9 cellular contexts compared by ENCODE assay signal in genomic region chr7:66877577-66878300, GRCh38. TPM values are rescaled to one million over a fixed set of nuclear protein-coding genes. Genes with fewer than 3 reads are reported as not detected.
DNase-seq lines count a peak whose midpoint lies in the region; ATAC-seq lines count a peak whose summit lies in the region.
"Had no signal": no experiment of that assay in that cellular context is flagged by ENCODE, and none has a peak within 500 bp of the region (broad histone marks: within the 10 kb centered on the region; RNA-seq: fewer than 3 reads in every experiment).

No MANE protein-coding gene starts in this region.

- H3K27ac Mint-ChIP-seq in activated naive CD4-positive, alpha-beta T cell treated with anti-CD3 and anti-CD28 coated beads, Interleukin-2, amount 10 ng/mL, durations not matched to agents 7 days and 5 days: peak overlapping the region; percentile 42
- H3K27ac Mint-ChIP-seq in activated naive CD4-positive, alpha-beta T cell treated with anti-CD3 and anti-CD28 coated beads for 36 hours: no peak overlapping the region
- peak overlapping the region; percentile 81 for H3K27ac Mint-ChIP-seq in stimulated activated memory B cell treated with anti-CD40 and anti-IgM and Interleukin-4, amounts not matched to agents 10 μg/mL and 1 μg/mL and 100 μg/mL, for 72 hours
- no peak overlapping the region for H3K27ac Mint-ChIP-seq in T-helper 17 cell

- no peak for DNase-seq in activated naive CD4-positive, alpha-beta T cell treated with anti-CD3 and anti-CD28 coated beads, Interleukin-2, amount 10 ng/mL, durations not matched to agents 7 days and 5 days
- DNase-seq in activated naive CD4-positive, alpha-beta T cell treated with anti-CD3 and anti-CD28 coated beads for 36 hours: no peak
- DNase-seq in NOMO-1 treated with dmso at 0.1 percent for 144 hours (lab: John Stamatoyannopoulos, UW; ENCODE audit: unreplicated experiment): peak; percentile 56
- no peak for DNase-seq in T-helper 17 cell
- DNase-seq in NCI-H1417 (lab: John Stamatoyannopoulos, UW): no peak
- no peak for DNase-seq in activated gamma-delta T cell (lab: John Stamatoyannopoulos, UW)

- CTCF ChIA-PET in activated naive CD4-positive, alpha-beta T cell treated with anti-CD3 and anti-CD28 coated beads, Interleukin-2, amount 10 ng/mL, durations not matched to agents 7 days and 5 days (lab: Charles Lee): no interaction called here
- CTCF ChIA-PET in activated naive CD4-positive, alpha-beta T cell treated with anti-CD3 and anti-CD28 coated beads for 36 hours (lab: Charles Lee): no interaction called here

- no peaks in the 10 kb centered on the region for H3K9me3 Mint-ChIP-seq in activated naive CD4-positive, alpha-beta T cell treated with anti-CD3 and anti-CD28 coated beads, Interleukin-2, amount 10 ng/mL, durations not matched to agents 7 days and 5 days
- no peaks in the 10 kb centered on the region for H3K9me3 Mint-ChIP-seq in activated naive CD4-positive, alpha-beta T cell treated with anti-CD3 and anti-CD28 coated beads for 36 hours
- H3K9me3 Mint-ChIP-seq in stimulated activated memory B cell treated with anti-CD40 and anti-IgM and Interleukin-4, amounts not matched to agents 10 μg/mL and 1 μg/mL and 100 μg/mL, for 72 hours: no peaks in the 10 kb centered on the region

- H3K27me3 Mint-ChIP-seq in activated naive CD4-positive, alpha-beta T cell treated with anti-CD3 and anti-CD28 coated beads, Interleukin-2, amount 10 ng/mL, durations not matched to agents 7 days and 5 days: no peaks in the 10 kb centered on the region
- no peaks in the 10 kb centered on the region for H3K27me3 Mint-ChIP-seq in activated naive CD4-positive, alpha-beta T cell treated with anti-CD3 and anti-CD28 coated beads for 36 hours (ENCODE audit: low read depth)
- H3K27me3 Mint-ChIP-seq in stimulated activated memory B cell treated with anti-CD40 and anti-IgM and Interleukin-4, amounts not matched to agents 10 μg/mL and 1 μg/mL and 100 μg/mL, for 72 hours: no peaks in the 10 kb centered on the region
- no peaks in the 10 kb centered on the region for H3K27me3 Mint-ChIP-seq in T-helper 17 cell

- no peaks in the 10 kb centered on the region for H3K9me3 ChIP-seq in T-helper 17 cell (ENCODE audit: control insufficient read depth, low read length, poor library complexity, severe bottlenecking)
- H3K9me3 ChIP-seq: suprapubic skin had no signal

- ATAC-seq in HG02870 (IDR thresholded peaks at IDR 0.05; ENCODE audit: unreplicated experiment) (peak; percentile 99), T-helper 17 cell (no peak)
- peak; percentile 87 for ATAC-seq in stimulated activated memory B cell treated with anti-CD40 and anti-IgM and Interleukin-4, amounts not matched to agents 10 μg/mL and 1 μg/mL and 100 μg/mL, for 72 hours

- intact Hi-C loops in activated naive CD4-positive, alpha-beta T cell treated with anti-CD3 and anti-CD28 coated beads for 36 hours (cut with micrococcal nuclease): no loop called here

- H3K4me3 Mint-ChIP-seq in activated naive CD4-positive, alpha-beta T cell treated with anti-CD3 and anti-CD28 coated beads, Interleukin-2, amount 10 ng/mL, durations not matched to agents 7 days and 5 days: no peak overlapping the region
- H3K4me3 Mint-ChIP-seq in activated naive CD4-positive, alpha-beta T cell treated with anti-CD3 and anti-CD28 coated beads for 36 hours: no peak overlapping the region
- H3K4me3 Mint-ChIP-seq in stimulated activated memory B cell treated with anti-CD40 and anti-IgM and Interleukin-4, amounts not matched to agents 10 μg/mL and 1 μg/mL and 100 μg/mL, for 72 hours: peak overlapping the region; percentile 24
- no peak overlapping the region for H3K4me3 Mint-ChIP-seq in T-helper 17 cell

- H3K4me1 Mint-ChIP-seq in activated naive CD4-positive, alpha-beta T cell treated with anti-CD3 and anti-CD28 coated beads, Interleukin-2, amount 10 ng/mL, durations not matched to agents 7 days and 5 days: peaks cover 7% of the 10 kb centered on the region
- peaks cover 4% of the 10 kb centered on the region for H3K4me1 Mint-ChIP-seq in activated naive CD4-positive, alpha-beta T cell treated with anti-CD3 and anti-CD28 coated beads for 36 hours (ENCODE audit: low read depth)
- peaks cover 13% of the 10 kb centered on the region for H3K4me1 Mint-ChIP-seq in stimulated activated memory B cell treated with anti-CD40 and anti-IgM and Interleukin-4, amounts not matched to agents 10 μg/mL and 1 μg/mL and 100 μg/mL, for 72 hours
- H3K4me1 Mint-ChIP-seq in T-helper 17 cell: peaks cover 3% of the 10 kb centered on the region

- H3K36me3 Mint-ChIP-seq in activated naive CD4-positive, alpha-beta T cell treated with anti-CD3 and anti-CD28 coated beads, Interleukin-2, amount 10 ng/mL, durations not matched to agents 7 days and 5 days: peaks cover 2% of the 10 kb centered on the region
- peaks cover 3% of the 10 kb centered on the region for H3K36me3 Mint-ChIP-seq in activated naive CD4-positive, alpha-beta T cell treated with anti-CD3 and anti-CD28 coated beads for 36 hours (ENCODE audit: low read depth)
- H3K36me3 Mint-ChIP-seq in stimulated activated memory B cell treated with anti-CD40 and anti-IgM and Interleukin-4, amounts not matched to agents 10 μg/mL and 1 μg/mL and 100 μg/mL, for 72 hours: peaks cover 22% of the 10 kb centered on the region
- no peaks in the 10 kb centered on the region for H3K36me3 Mint-ChIP-seq in T-helper 17 cell (ENCODE audit: low read depth)

RNA-seq across cellular contexts. Expression of gene TMEM248, which starts 43.3 kb away (rescaled TPM):
- 10 to 100 TPM; 51.4 to 54.0 TPM for total RNA-seq in activated naive CD4-positive, alpha-beta T cell treated with anti-CD3 and anti-CD28 coated beads for 36 hours
- total RNA-seq in T-helper 17 cell: 10 to 100 TPM; 73.7 to 87.4 TPM

Comparison
In these comparisons a context has a peak if more than half of its experiments do, and no peak if none do; other contexts are left out.
1. H3K27ac Mint-ChIP-seq: peak in activated naive CD4-positive, alpha-beta T cell treated with anti-CD3 and anti-CD28 coated beads, Interleukin-2, amount 10 ng/mL, durations not matched to agents 7 days and 5 days (single experiment) and stimulated activated memory B cell treated with anti-CD40 and anti-IgM and Interleukin-4, amounts not matched to agents 10 μg/mL and 1 μg/mL and 100 μg/mL, for 72 hours (single experiment); none in activated naive CD4-positive, alpha-beta T cell treated with anti-CD3 and anti-CD28 coated beads for 36 hours (single experiment) and T-helper 17 cell (single experiment).